1 cellular context compared by ENCODE assay signal in the genomic region with DNA sequence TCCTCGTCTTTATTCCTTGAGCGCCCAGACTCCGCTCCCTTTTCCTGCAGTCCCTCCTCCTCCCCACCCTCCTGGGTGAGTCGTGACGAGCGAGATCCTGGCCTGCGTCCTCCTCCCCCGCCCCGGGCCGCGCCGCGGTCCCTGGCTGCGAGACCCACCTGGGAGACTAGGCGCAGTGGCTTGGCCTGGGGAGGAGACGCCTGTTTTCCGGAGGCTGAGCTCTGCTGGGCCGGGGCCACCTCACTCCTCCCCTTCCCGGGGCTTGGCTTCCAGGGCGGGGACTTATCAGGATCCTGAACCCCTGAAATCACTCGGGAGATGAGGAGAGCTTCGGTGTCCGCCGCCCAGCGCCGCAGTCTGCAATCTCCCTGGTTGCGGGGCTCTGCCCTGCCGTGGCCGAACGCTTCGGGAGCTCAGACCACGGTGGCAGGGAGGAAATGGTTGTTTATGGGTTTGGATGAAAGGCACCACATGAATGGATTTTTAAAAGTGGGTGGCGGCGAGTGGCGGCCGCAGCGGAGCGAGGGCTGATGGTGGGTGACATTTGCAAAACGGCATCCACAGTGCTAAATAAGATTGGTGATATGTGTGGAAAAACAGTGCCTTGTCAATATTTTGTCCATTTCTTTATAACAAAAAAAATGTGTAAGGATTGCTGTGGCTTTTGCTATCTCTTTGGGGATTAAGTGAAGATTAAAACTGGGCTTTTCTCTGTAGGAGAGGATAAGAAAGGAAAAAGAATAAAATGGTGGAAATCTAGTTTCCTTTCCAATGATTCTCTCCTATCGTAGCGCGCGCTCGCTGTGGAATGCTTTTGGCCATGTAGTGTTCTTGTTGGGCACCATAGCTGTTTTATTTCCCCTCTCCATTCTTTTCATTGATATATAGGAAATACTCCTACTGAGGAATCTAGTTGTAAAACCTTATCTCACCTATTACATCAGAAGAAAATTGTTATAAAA.
A peak's percentile ranks its signal among the peaks of the same experiment; 100 is the strongest.
TF ChIP-seq lines count a peak whose summit lies in the region.

No MANE protein-coding gene starts in this region.

TF ChIP-seq in H1, 55 proteins besides CTCF, POLR2A, EP300 and RAD21:
- TF ChIP-seq RXRA (IDR thresholded peaks at IDR 0.05; ENCODE audit: insufficient read depth, low read depth, low read length) (no peak), SIN3A (conservative IDR thresholded peaks at IDR 0.05 in 1 of 2, IDR thresholded peaks at IDR 0.05 in 1 of 2; ENCODE audit: low read depth in 1 of 2, low read length in 2 of 2) (0 out of 4 replicates have a peak, but pooled peaks of 1 of the 2 experiments have one; percentile 15), KDM4A (IDR thresholded peaks at IDR 0.05; ENCODE audit: low read depth, low read length, severe bottlenecking) (peak; percentile 52), EZH2 (IDR thresholded peaks at IDR 0.05; ENCODE audit: low read depth, low read length, severe bottlenecking) (no peak), BRCA1 (IDR thresholded peaks at IDR 0.05; ENCODE audit: low read depth, low read length) (no peak), CTBP2 (IDR thresholded peaks at IDR 0.05; ENCODE audit: borderline replicate concordance, insufficient read depth, insufficient read length, low read length) (peak; percentile 28), ASH2L (IDR thresholded peaks at IDR 0.05; ENCODE audit: low read length) (peak; percentile 54), TAF1 (IDR thresholded peaks at IDR 0.05; ENCODE audit: low read depth, low read length) (no peak), RBBP5 (IDR thresholded peaks at IDR 0.05; ENCODE audit: borderline replicate concordance, low read depth, low read length) (peak; percentile 94), KDM1A (IDR thresholded peaks at IDR 0.05; ENCODE audit: borderline replicate concordance, low read length) (peak; percentile 89; the same call in 1 of the 2 replicates), POU5F1 (IDR thresholded peaks at IDR 0.05; ENCODE audit: low read depth, low read length) (no peak), HDAC2 (IDR thresholded peaks at IDR 0.05; ENCODE audit: borderline replicate concordance in 1 of 2, low read depth in 2 of 2, low read length in 2 of 2) (no peak), RNF2 (IDR thresholded peaks at IDR 0.05; ENCODE audit: borderline replicate concordance, low read depth, low read length, missing control alignments, poor library complexity, severe bottlenecking) (peak; percentile 33), ZNF274 (IDR thresholded peaks at IDR 0.05; ENCODE audit: borderline replicate concordance, extremely low read depth, low read length) (no peak), SP1 (IDR thresholded peaks at IDR 0.05; ENCODE audit: low read depth, low read length) (no peak), EGR1 (IDR thresholded peaks at IDR 0.05; ENCODE audit: borderline replicate concordance, low read depth, low read length) (0 out of 2 replicates have a peak, but pooled peaks have one; percentile 1), CBX5 (IDR thresholded peaks at IDR 0.05; ENCODE audit: low read depth, low read length) (no peak), TBP (IDR thresholded peaks at IDR 0.05; ENCODE audit: low read depth, low read length) (no peak)
- TF ChIP-seq, protein P1, sequence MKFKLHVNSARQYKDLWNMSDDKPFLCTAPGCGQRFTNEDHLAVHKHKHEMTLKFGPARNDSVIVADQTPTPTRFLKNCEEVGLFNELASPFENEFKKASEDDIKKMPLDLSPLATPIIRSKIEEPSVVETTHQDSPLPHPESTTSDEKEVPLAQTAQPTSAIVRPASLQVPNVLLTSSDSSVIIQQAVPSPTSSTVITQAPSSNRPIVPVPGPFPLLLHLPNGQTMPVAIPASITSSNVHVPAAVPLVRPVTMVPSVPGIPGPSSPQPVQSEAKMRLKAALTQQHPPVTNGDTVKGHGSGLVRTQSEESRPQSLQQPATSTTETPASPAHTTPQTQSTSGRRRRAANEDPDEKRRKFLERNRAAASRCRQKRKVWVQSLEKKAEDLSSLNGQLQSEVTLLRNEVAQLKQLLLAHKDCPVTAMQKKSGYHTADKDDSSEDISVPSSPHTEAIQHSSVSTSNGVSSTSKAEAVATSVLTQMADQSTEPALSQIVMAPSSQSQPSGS (IDR thresholded peaks at IDR 0.05; ENCODE audit: low read length), result no peak
